In genomic region chr10:72096115-72097000, GRCh38 we compare ENCODE assay signal across 11 cellular contexts. TPM values are rescaled to one million over a fixed set of nuclear protein-coding genes. Genes with fewer than 3 reads are reported as not detected.
DNase-seq lines count a peak whose midpoint lies in the region; ATAC-seq, FAIRE-seq and TF ChIP-seq lines count a peak whose summit lies in the region.
"Had no signal": no experiment of that assay in that cellular context is flagged by ENCODE, and none has a peak within 500 bp of the region (broad histone marks: within the 10 kb centered on the region; RNA-seq: fewer than 3 reads in every experiment).

No MANE protein-coding gene starts in this region.

- no peak overlapping the region for H3K4me3 ChIP-seq in left lung

- peaks cover 35% of the 10 kb centered on the region for H3K36me3 Mint-ChIP-seq in activated naive CD8-positive, alpha-beta T cell treated with anti-CD3 and anti-CD28 coated beads, Interleukin-2, amount 50 U/mL, for 24 hours (ENCODE audit: low read depth)
- H3K36me3 Mint-ChIP-seq in T-helper 17 cell (ENCODE audit: low read depth) = peaks cover 13% of the 10 kb centered on the region

- H3K9me3 ChIP-seq in left lung = no peaks in the 10 kb centered on the region
- no peaks in the 10 kb centered on the region for H3K9me3 ChIP-seq in T-helper 17 cell (ENCODE audit: control insufficient read depth, low read length, poor library complexity, severe bottlenecking)

- H3K27me3 Mint-ChIP-seq in activated naive CD8-positive, alpha-beta T cell treated with anti-CD3 and anti-CD28 coated beads, Interleukin-2, amount 50 U/mL, for 24 hours = no peaks in the 10 kb centered on the region
- H3K27me3 Mint-ChIP-seq in T-helper 17 cell = no peaks in the 10 kb centered on the region

- H3K36me3 ChIP-seq in left lung = peaks cover 0 to 31% of the 10 kb centered on the region in 2 donors

- peaks cover 0 to 9% of the 10 kb centered on the region in 2 donors for H3K4me1 ChIP-seq in left lung

- H3K27me3 ChIP-seq in left lung = no peaks in the 10 kb centered on the region

- H3K4me1 Mint-ChIP-seq in activated naive CD8-positive, alpha-beta T cell treated with anti-CD3 and anti-CD28 coated beads, Interleukin-2, amount 50 U/mL, for 24 hours = peaks cover 66% of the 10 kb centered on the region
- peaks cover 17% of the 10 kb centered on the region for H3K4me1 Mint-ChIP-seq in T-helper 17 cell

- peak; percentile 29 for ATAC-seq in activated naive CD8-positive, alpha-beta T cell treated with anti-CD3 and anti-CD28 coated beads, Interleukin-2, amount 50 U/mL, for 24 hours
- ATAC-seq in left lung = peak; percentile 49
- no peak for ATAC-seq in T-helper 17 cell

- H3K4me3 Mint-ChIP-seq in activated naive CD8-positive, alpha-beta T cell treated with anti-CD3 and anti-CD28 coated beads, Interleukin-2, amount 50 U/mL, for 24 hours = peak overlapping the region; percentile 25
- no peak overlapping the region for H3K4me3 Mint-ChIP-seq in T-helper 17 cell

- peak overlapping the region; percentile 71 for H3K27ac Mint-ChIP-seq in activated naive CD8-positive, alpha-beta T cell treated with anti-CD3 and anti-CD28 coated beads, Interleukin-2, amount 50 U/mL, for 24 hours
- no peak overlapping the region for H3K27ac Mint-ChIP-seq in T-helper 17 cell

- DNase-seq in ELF-1 (ENCODE audit: low read depth, low spot score) (peak; percentile 53), left lung (no peak), NCI-H345 (lab: John Stamatoyannopoulos, UW) (no peak), T-helper 17 cell (no peak), frontal cortex (ENCODE audit: low spot score in 2 of 2) (no peak)
- peak; percentile 46 for DNase-seq in activated naive CD8-positive, alpha-beta T cell treated with anti-CD3 and anti-CD28 coated beads, Interleukin-2, amount 50 U/mL, for 24 hours
- no peak for DNase-seq in effector CD8-positive, alpha-beta T cell (lab: John Stamatoyannopoulos, UW)
- DNase-seq: activated CD4-positive, alpha-beta T cell treated with anti-CD3 and anti-CD28 coated beads for 4 hours; DMS79 treated with DMSO at 0.1 percent for 48 hours had no signal

- FAIRE-seq in frontal cortex (lab: Jason Lieb, UNC) = no peak
- FAIRE-seq: endometrium had no signal

- intact Hi-C loops in left lung (cut with DNase I) = no loop called here

- no peak; the same call in 1 of the 2 replicates for TF ChIP-seq CTCF in 22Rv1 (IDR thresholded peaks at IDR 0.05)
- no peak for TF ChIP-seq CTCF in left lung (IDR thresholded peaks at IDR 0.05)

- H3K27ac ChIP-seq in 22Rv1 = peak overlapping the region; percentile 89
- no peak overlapping the region for H3K27ac ChIP-seq in left lung

- H3K9me3 Mint-ChIP-seq in activated naive CD8-positive, alpha-beta T cell treated with anti-CD3 and anti-CD28 coated beads, Interleukin-2, amount 50 U/mL, for 24 hours = no peaks in the 10 kb centered on the region

RNA-seq across cellular contexts. Expression of gene SPOCK2, which starts 8.0 kb away (rescaled TPM):
- total RNA-seq in left lung (100 to 1,000 TPM in 1 of 2 donors, 10 to 100 TPM in 1; 69.7 to 107 TPM), T-helper 17 cell (100 to 1,000 TPM; 603 to 772 TPM), frontal cortex (26.9 TPM)

Comparison
In these comparisons a context has a peak if more than half of its experiments do, and no peak if none do; other contexts are left out.
1. DNase-seq: peak in ELF-1 (single experiment) and activated naive CD8-positive, alpha-beta T cell treated with anti-CD3 and anti-CD28 coated beads, Interleukin-2, amount 50 U/mL, for 24 hours (single experiment); none in left lung (0 of 2), NCI-H345 (single experiment), T-helper 17 cell (0 of 3), effector CD8-positive, alpha-beta T cell (single experiment) and frontal cortex (0 of 2).
2. RNA of gene SPOCK2, which starts 8.0 kb away (total RNA-seq): 603 to 772 TPM in T-helper 17 cell; 69.7 to 107 TPM in left lung and 26.9 TPM in frontal cortex (single experiment); every median in the first group is over 4 times any median in the second.